1 cellular context compared by ENCODE assay signal in genomic region chr11:61752117-61752924, GRCh38.
A peak's percentile ranks its signal among the peaks of the same experiment; 100 is the strongest.
TF ChIP-seq lines count a peak whose summit lies in the region.

TSS of gene MYRF (plus strand) at chr11:61752636. CDS start at chr11:61752745, 109 bp downstream.

TF ChIP-seq in GM12878, 131 proteins besides CTCF, POLR2A, EP300 and RAD21 (continued from another document):
- TF ChIP-seq NKRF (conservative IDR thresholded peaks at IDR 0.05) (peak; percentile 50; the same call in 1 of the 2 replicates), IKZF1 (conservative IDR thresholded peaks at IDR 0.05) (peak; percentile 55; the same call in 1 of the 2 replicates), LARP7 (IDR thresholded peaks at IDR 0.05) (peak; percentile 59; the same call in 1 of the 2 replicates), RFX5 (IDR thresholded peaks at IDR 0.05; ENCODE audit: low read depth, low read length) (no peak), HDGF (IDR thresholded peaks at IDR 0.05) (peak; percentile 27; the same call in 1 of the 2 replicates), SMARCA5 (IDR thresholded peaks at IDR 0.05) (peak; percentile 91), HDAC2 (IDR thresholded peaks at IDR 0.05) (no peak)
